8 cellular contexts compared by ENCODE assay signal in the genomic region with DNA sequence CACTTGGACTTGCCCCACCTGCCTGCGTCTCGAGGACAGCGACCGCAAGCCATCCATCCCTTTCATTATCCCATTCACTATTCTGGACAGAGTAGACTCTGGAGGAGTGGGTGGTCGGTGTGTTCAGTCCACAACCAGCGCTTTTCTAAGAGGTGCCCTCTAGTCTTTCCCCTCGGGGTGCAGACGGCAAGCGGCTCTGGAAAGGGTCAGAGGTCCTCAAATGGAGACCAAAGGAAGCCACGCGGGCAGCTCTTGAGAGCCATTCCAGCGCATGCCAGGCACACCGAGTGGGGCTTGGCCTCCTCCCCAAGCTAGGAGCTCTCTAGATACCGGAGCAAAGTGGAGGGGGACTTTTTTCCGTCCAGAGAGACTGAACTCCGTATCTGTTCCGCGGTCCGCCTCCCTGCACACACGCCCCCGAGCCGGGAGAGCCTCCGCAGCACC. TPM values are rescaled to one million over a fixed set of nuclear protein-coding genes. Genes with fewer than 3 reads are reported as not detected.
DNase-seq lines count a peak whose midpoint lies in the region; TF ChIP-seq lines count a peak whose summit lies in the region.

No MANE protein-coding gene starts in this region.

- CTCF ChIA-PET in SK-N-SH (lab: Yijun Ruan, JAX) = interaction anchor here (0.9 to 1.6 kb wide), 5 partner anchors 13 to 342 kb away, joined by 3 to 6 read pairs (median 4); no protein-coding TSS in a partner anchor

- H3K9me2 ChIP-seq in SK-N-SH = no peaks in the 10 kb centered on the region

- 0 out of 4 replicates have a peak, but pooled peaks of 1 of the 2 experiments have one; percentile 8 for TF ChIP-seq EP300 in SK-N-SH (IDR thresholded peaks at IDR 0.05; ENCODE audit: borderline replicate concordance in 1 of 2, low read depth in 1 of 2, low read length in 1 of 2)

- H4K20me1 ChIP-seq in SK-N-SH (ENCODE audit: insufficient read depth) = no peaks in the 10 kb centered on the region

- POLR2A ChIA-PET in SK-N-SH (lab: Yijun Ruan, JAX) = interaction anchor here (1.0 to 1.4 kb wide), 4 partner anchors 9 to 369 kb away, joined by 3 to 4 read pairs (median 4); a partner anchor contains a TSS

- WGBS in SK-N-SH (ENCODE audit: low lambda C conversion rate) = 17% methylated on average over 23 of the region's 23 CpGs
- 11% methylated on average over 23 of the region's 23 CpGs for WGBS in urinary bladder

- peak overlapping the region; percentile 89 for H3K4me2 ChIP-seq in SK-N-SH

- H3K9me3 ChIP-seq in SK-N-SH (no peaks in the 10 kb centered on the region), mucosa of rectum (ENCODE audit: control insufficient read depth in 2 of 2, low read length in 2 of 2) (no peaks in the 10 kb centered on the region)
- H3K9me3 ChIP-seq in effector memory CD4-positive, alpha-beta T cell (ENCODE audit: control insufficient read depth, low read length) = no peaks in the 10 kb centered on the region

- TF ChIP-seq CTCF in SK-N-SH (IDR thresholded peaks at IDR 0.05) = no peak

- H3K9ac ChIP-seq in SK-N-SH (peak overlapping the region; percentile 87), mucosa of rectum (ENCODE audit: low read depth in 1 of 2, low read length in 2 of 2) (no peak overlapping the region)

- H3F3A ChIP-seq in SK-N-SH (replicated peaks; ENCODE audit: insufficient read depth) = peaks cover 13% of the 10 kb centered on the region

- peak; percentile 1; the same call in 1 of the 2 replicates for TF ChIP-seq RAD21 in SK-N-SH (IDR thresholded peaks at IDR 0.05; ENCODE audit: low read length)

- H2AFZ ChIP-seq in SK-N-SH (ENCODE audit: low read depth) = peak overlapping the region; percentile 91

- peak; percentile 18 to 37 for DNase-seq in stimulated activated CD4-positive, alpha-beta T cell treated with anti-CD3 and anti-CD28 coated beads, Interleukin-2, amount 100 ng/mL, for 24 hours
- no peak for DNase-seq in stimulated activated CD4-positive, alpha-beta T cell treated with anti-CD3 and anti-CD28 coated beads, Interleukin-1b, Interleukin-23, amount 100 ng/mL, for 48 hours
- DNase-seq in SK-N-SH (no peak), NCI-H1092 (lab: John Stamatoyannopoulos, UW) (no peak), RKO (ENCODE audit: low spot score) (no peak)
- no peak for DNase-seq in effector memory CD4-positive, alpha-beta T cell

- peak overlapping the region; percentile 74 to 76 for H3K4me3 ChIP-seq in SK-N-SH (ENCODE audit: low read depth in 2 of 2, low read length in 1 of 2)
- H3K4me3 ChIP-seq in effector memory CD4-positive, alpha-beta T cell (ENCODE audit: insufficient read depth, low read depth, low read length, poor library complexity, severe bottlenecking) = peak overlapping the region; percentile 59
- H3K4me3 ChIP-seq in mucosa of rectum (ENCODE audit: low read length in 2 of 2) = peak overlapping the region; percentile 60 to 61
- H3K4me3 ChIP-seq in urinary bladder (ENCODE audit: low read depth, low read length) = peak overlapping the region; percentile 71

- H3K27ac ChIP-seq in SK-N-SH (ENCODE audit: low read depth in 2 of 2, low read length in 1 of 2) = peak overlapping the region; percentile 83 to 93
- no peak overlapping the region for H3K27ac ChIP-seq in effector memory CD4-positive, alpha-beta T cell (ENCODE audit: insufficient read depth, low read length, poor library complexity, severe bottlenecking)
- no peak overlapping the region for H3K27ac ChIP-seq in mucosa of rectum (ENCODE audit: low read depth in 2 of 2, low read length in 2 of 2)
- no peak overlapping the region for H3K27ac ChIP-seq in urinary bladder (ENCODE audit: low read depth)

- no peaks in the 10 kb centered on the region for H3K27me3 ChIP-seq in SK-N-SH (ENCODE audit: insufficient read depth)
- H3K27me3 ChIP-seq in effector memory CD4-positive, alpha-beta T cell (replicated peaks; ENCODE audit: control insufficient read depth, insufficient read depth, low read length, poor library complexity, severe bottlenecking) = peaks cover 17% of the 10 kb centered on the region
- peaks cover 14 to 48% of the 10 kb centered on the region in 2 donors for H3K27me3 ChIP-seq in mucosa of rectum (ENCODE audit: control insufficient read depth in 2 of 2, insufficient read depth in 2 of 2, low read length in 2 of 2)

- H3K4me1 ChIP-seq in SK-N-SH (ENCODE audit: control insufficient read depth in 1 of 2, insufficient read depth in 2 of 2, low read depth in 1 of 2, low read length in 1 of 2) (peaks cover 21 to 26% of the 10 kb centered on the region in 2 experiments; a peak in 3 of 4 replicates), mucosa of rectum (ENCODE audit: control insufficient read depth in 2 of 2, insufficient read depth in 2 of 2, low read length in 2 of 2) (peaks cover 2 to 4% of the 10 kb centered on the region in 2 donors), urinary bladder (ENCODE audit: insufficient read depth) (no peaks in the 10 kb centered on the region)
- H3K4me1 ChIP-seq in effector memory CD4-positive, alpha-beta T cell (ENCODE audit: control insufficient read depth, insufficient read depth, low read length, poor library complexity, severe bottlenecking) = peaks cover 14% of the 10 kb centered on the region

- no peaks in the 10 kb centered on the region for H3K36me3 ChIP-seq in SK-N-SH (replicated peaks in 1 of 2; ENCODE audit: control insufficient read depth in 1 of 2, insufficient read depth in 2 of 2, low read length in 1 of 2)
- no peaks in the 10 kb centered on the region for H3K36me3 ChIP-seq in effector memory CD4-positive, alpha-beta T cell (ENCODE audit: control insufficient read depth, insufficient read depth, low read length)
- H3K36me3 ChIP-seq in mucosa of rectum (ENCODE audit: control insufficient read depth in 2 of 2, insufficient read depth in 2 of 2, low read length in 2 of 2) = no peaks in the 10 kb centered on the region
- no peaks in the 10 kb centered on the region for H3K36me3 ChIP-seq in urinary bladder (ENCODE audit: insufficient read depth)

- peaks cover 48% of the 10 kb centered on the region; the same call in 1 of the 2 replicates for H3K79me2 ChIP-seq in SK-N-SH (ENCODE audit: insufficient read depth)

TF ChIP-seq in SK-N-SH, 30 proteins besides CTCF, POLR2A, EP300 and RAD21:
- TF ChIP-seq NRF1 (IDR thresholded peaks at IDR 0.05; ENCODE audit: low read depth, low read length) (0 out of 2 replicates have a peak, but pooled peaks have one; percentile 2), MXI1 (IDR thresholded peaks at IDR 0.05; ENCODE audit: low read depth, low read length) (0 out of 2 replicates have a peak, but pooled peaks have one; percentile 65), JUND (IDR thresholded peaks at IDR 0.05) (no peak)
- TF ChIP-seq, protein P1, sequence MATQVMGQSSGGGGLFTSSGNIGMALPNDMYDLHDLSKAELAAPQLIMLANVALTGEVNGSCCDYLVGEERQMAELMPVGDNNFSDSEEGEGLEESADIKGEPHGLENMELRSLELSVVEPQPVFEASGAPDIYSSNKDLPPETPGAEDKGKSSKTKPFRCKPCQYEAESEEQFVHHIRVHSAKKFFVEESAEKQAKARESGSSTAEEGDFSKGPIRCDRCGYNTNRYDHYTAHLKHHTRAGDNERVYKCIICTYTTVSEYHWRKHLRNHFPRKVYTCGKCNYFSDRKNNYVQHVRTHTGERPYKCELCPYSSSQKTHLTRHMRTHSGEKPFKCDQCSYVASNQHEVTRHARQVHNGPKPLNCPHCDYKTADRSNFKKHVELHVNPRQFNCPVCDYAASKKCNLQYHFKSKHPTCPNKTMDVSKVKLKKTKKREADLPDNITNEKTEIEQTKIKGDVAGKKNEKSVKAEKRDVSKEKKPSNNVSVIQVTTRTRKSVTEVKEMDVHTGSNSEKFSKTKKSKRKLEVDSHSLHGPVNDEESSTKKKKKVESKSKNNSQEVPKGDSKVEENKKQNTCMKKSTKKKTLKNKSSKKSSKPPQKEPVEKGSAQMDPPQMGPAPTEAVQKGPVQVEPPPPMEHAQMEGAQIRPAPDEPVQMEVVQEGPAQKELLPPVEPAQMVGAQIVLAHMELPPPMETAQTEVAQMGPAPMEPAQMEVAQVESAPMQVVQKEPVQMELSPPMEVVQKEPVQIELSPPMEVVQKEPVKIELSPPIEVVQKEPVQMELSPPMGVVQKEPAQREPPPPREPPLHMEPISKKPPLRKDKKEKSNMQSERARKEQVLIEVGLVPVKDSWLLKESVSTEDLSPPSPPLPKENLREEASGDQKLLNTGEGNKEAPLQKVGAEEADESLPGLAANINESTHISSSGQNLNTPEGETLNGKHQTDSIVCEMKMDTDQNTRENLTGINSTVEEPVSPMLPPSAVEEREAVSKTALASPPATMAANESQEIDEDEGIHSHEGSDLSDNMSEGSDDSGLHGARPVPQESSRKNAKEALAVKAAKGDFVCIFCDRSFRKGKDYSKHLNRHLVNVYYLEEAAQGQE (IDR thresholded peaks at IDR 0.05; ENCODE audit: low read depth, low read length) = peak; percentile 15; the same call in 1 of the 2 replicates
- TF ChIP-seq, protein P2, sequence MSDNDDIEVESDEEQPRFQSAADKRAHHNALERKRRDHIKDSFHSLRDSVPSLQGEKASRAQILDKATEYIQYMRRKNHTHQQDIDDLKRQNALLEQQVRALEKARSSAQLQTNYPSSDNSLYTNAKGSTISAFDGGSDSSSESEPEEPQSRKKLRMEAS (IDR thresholded peaks at IDR 0.05; ENCODE audit: low read depth) = peak; percentile 90

RNA-seq across cellular contexts. Expression of a gene that starts 0.7 kb away (rescaled TPM):
- polyA plus RNA-seq in SK-N-SH (2012; rRNA removed) = 109 and 127 TPM in 2 replicates
- polyA plus RNA-seq in SK-N-SH (2012; cell fraction: cytosol; rRNA removed) = 93.7 and 103 TPM in 2 replicates
- polyA plus RNA-seq in SK-N-SH (2012; cell fraction: nucleus; rRNA removed) = 123 and 155 TPM in 2 replicates
- total RNA-seq in urinary bladder = 8.3 TPM
- polyA plus RNA-seq in urinary bladder = 11.3 TPM

Comparison
In these comparisons a context has a peak if more than half of its experiments do, and no peak if none do; other contexts are left out.
1. DNase-seq: peak in stimulated activated CD4-positive, alpha-beta T cell treated with anti-CD3 and anti-CD28 coated beads, Interleukin-2, amount 100 ng/mL, for 24 hours (2 of 2); none in stimulated activated CD4-positive, alpha-beta T cell treated with anti-CD3 and anti-CD28 coated beads, Interleukin-1b, Interleukin-23, amount 100 ng/mL, for 48 hours (single experiment), SK-N-SH (single experiment), effector memory CD4-positive, alpha-beta T cell (0 of 3), NCI-H1092 (single experiment) and RKO (single experiment).
2. H3K27ac ChIP-seq: peak in SK-N-SH (2 of 2); none in effector memory CD4-positive, alpha-beta T cell (single experiment), mucosa of rectum (0 of 2) and urinary bladder (single experiment).
3. Peak in every context shown above with its lines, with median percentiles within 50 percentile points of each other: H3K4me3 ChIP-seq.